19 cellular contexts compared by ENCODE assay signal in the genomic region with DNA sequence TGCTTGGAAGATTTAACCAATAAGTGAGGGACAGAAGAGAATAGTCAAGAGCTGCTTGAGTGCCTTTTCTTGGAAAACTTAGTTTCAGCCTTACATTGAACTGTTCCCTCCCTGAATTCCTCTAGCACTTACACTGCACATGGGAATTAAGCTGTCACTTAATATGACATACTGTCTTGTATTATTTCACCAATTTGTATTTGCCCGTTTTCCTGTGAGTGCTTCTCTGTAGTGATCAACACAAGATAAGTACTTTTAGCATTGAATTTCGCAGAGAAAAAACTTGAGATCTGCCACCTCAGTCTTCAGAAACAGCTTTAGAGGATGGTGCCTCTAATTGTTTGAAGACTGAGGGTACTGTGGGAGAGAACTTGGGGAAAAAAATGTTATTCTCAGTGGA. TPM values are rescaled to one million over a fixed set of nuclear protein-coding genes. Genes with fewer than 3 reads are reported as not detected.
A peak's percentile ranks its signal among the peaks of the same experiment; 100 is the strongest.
DNase-seq lines count a peak whose midpoint lies in the region; ATAC-seq and TF ChIP-seq lines count a peak whose summit lies in the region.
"Had no signal": no experiment of that assay in that cellular context is flagged by ENCODE, and none has a peak within 500 bp of the region (broad histone marks: within the 10 kb centered on the region; RNA-seq: fewer than 3 reads in every experiment).

No MANE protein-coding gene starts in this region.

- POLR2A ChIA-PET in CD8-positive, alpha-beta memory T cell (lab: Charles Lee) = interaction anchor here (0.6 to 0.7 kb wide), 2 partner anchors 29 to 1230 kb away, joined by 3 to 4 read pairs; no protein-coding TSS in a partner anchor

- H3K4me1 ChIP-seq in DND-41 (ENCODE audit: insufficient read depth, low read length) = peaks cover 43% of the 10 kb centered on the region
- H3K4me1 ChIP-seq in CD8-positive, alpha-beta memory T cell (ENCODE audit: insufficient read depth, low read length) = peaks cover 22% of the 10 kb centered on the region
- peaks cover 9% of the 10 kb centered on the region for H3K4me1 ChIP-seq in hepatocyte (ENCODE audit: insufficient read depth)

- H3K4me2 ChIP-seq in DND-41 (ENCODE audit: insufficient read depth, low read length) = peak overlapping the region; percentile 31; the same call in 1 of the 2 replicates
- peak overlapping the region; percentile 78 for H3K4me2 ChIP-seq in SU-DHL-6 (ENCODE audit: low read depth, low read length, poor library complexity, severe bottlenecking)
- H3K4me2 ChIP-seq in hepatocyte = no peak overlapping the region

- H3K27ac Mint-ChIP-seq in IgD-negative memory B cell = peak overlapping the region in 2 of 3 donors; percentile 71 to 84
- no peak overlapping the region for H3K27ac Mint-ChIP-seq in neural crest cell (ENCODE audit: unreplicated experiment)
- H3K27ac Mint-ChIP-seq in CD8-positive, alpha-beta memory T cell = no peak overlapping the region
- H3K27ac Mint-ChIP-seq in mesothelial cell of epicardium = no peak overlapping the region

- no peak for ATAC-seq in DND-41 (ENCODE audit: insufficient read depth, low read depth)
- ATAC-seq: left lobe of liver; naive thymus-derived CD4-positive, alpha-beta T cell; PC-3 had no signal

- no peaks in the 10 kb centered on the region for H3K9me3 Mint-ChIP-seq in IgD-negative memory B cell
- no peaks in the 10 kb centered on the region for H3K9me3 Mint-ChIP-seq in neural crest cell
- H3K9me3 Mint-ChIP-seq in CD8-positive, alpha-beta memory T cell = no peaks in the 10 kb centered on the region
- H3K9me3 Mint-ChIP-seq in mesothelial cell of epicardium = no peaks in the 10 kb centered on the region

- H3K36me3 ChIP-seq in DND-41 (ENCODE audit: insufficient read depth, low read length) (peaks cover 38% of the 10 kb centered on the region), SU-DHL-6 (ENCODE audit: low read length) (peaks cover 6% of the 10 kb centered on the region; the same call in 1 of the 2 replicates), hepatocyte (replicated peaks; ENCODE audit: insufficient read depth, low read depth) (no peaks in the 10 kb centered on the region)
- H3K36me3 ChIP-seq in CD8-positive, alpha-beta memory T cell (ENCODE audit: insufficient read depth, low read length) = no peaks in the 10 kb centered on the region
- H3K36me3 ChIP-seq: transverse colon had no signal

- no peak for DNase-seq in DND-41
- no peak for DNase-seq in neural crest cell (ENCODE audit: low read depth, low spot score)
- no peak for DNase-seq in CD8-positive, alpha-beta memory T cell
- DNase-seq in hepatocyte (ENCODE audit: low spot score) = no peak
- no peak for DNase-seq in mesothelial cell of epicardium (ENCODE audit: low spot score in 2 of 2, unreplicated experiment in 2 of 2)
- DNase-seq: activated CD4-positive, alpha-beta T cell treated with anti-CD3 and anti-CD28 coated beads for 4 hours; activated gamma-delta T cell treated with Interleukin-2 at 50 U/mL for 16 hours; naive thymus-derived CD4-positive, alpha-beta T cell; NCI-H1105 treated with DMSO at 0.1 percent for 48 hours; NCI-H1930; NCI-H345; NCI-H774; occipital lobe; PC-3; transverse colon had no signal

- peaks cover 16% of the 10 kb centered on the region for H3K36me3 Mint-ChIP-seq in IgD-negative memory B cell
- H3K36me3 Mint-ChIP-seq in neural crest cell (ENCODE audit: low read depth) = peaks cover 2% of the 10 kb centered on the region
- H3K36me3 Mint-ChIP-seq in CD8-positive, alpha-beta memory T cell = peaks cover 3 to 70% (median 12%) of the 10 kb centered on the region in 3 donors
- peaks cover 16% of the 10 kb centered on the region for H3K36me3 Mint-ChIP-seq in mesothelial cell of epicardium

- CTCF ChIA-PET in CD8-positive, alpha-beta memory T cell (lab: Charles Lee) = no interaction called here

- H3K4me3 Mint-ChIP-seq in IgD-negative memory B cell = peak overlapping the region in 3 of 4 donors; percentile 48 to 79 (median 76)
- H3K4me3 Mint-ChIP-seq in neural crest cell = peak overlapping the region; percentile 14
- peak overlapping the region in 1 of 7 donors; percentile 46 for H3K4me3 Mint-ChIP-seq in CD8-positive, alpha-beta memory T cell
- no peak overlapping the region for H3K4me3 Mint-ChIP-seq in mesothelial cell of epicardium

- WGBS in hepatocyte (ENCODE audit: low lambda C conversion rate, missing lambda C conversion rate) = 75% methylated on average over 2 of the region's 2 CpGs

- H3K9me2 ChIP-seq in SU-DHL-6 (replicated peaks; ENCODE audit: insufficient read depth, low read length) (no peaks in the 10 kb centered on the region), hepatocyte (replicated peaks; ENCODE audit: insufficient read depth) (no peaks in the 10 kb centered on the region)

- H3F3A ChIP-seq in SU-DHL-6 (ENCODE audit: insufficient read depth) = no peaks in the 10 kb centered on the region

- H4K20me1 ChIP-seq in DND-41 (ENCODE audit: insufficient read depth, low read length) (peaks cover 42% of the 10 kb centered on the region), SU-DHL-6 (ENCODE audit: low read depth, low read length) (peaks cover 22% of the 10 kb centered on the region), hepatocyte (ENCODE audit: insufficient read depth, poor library complexity, severe bottlenecking) (peaks cover 41% of the 10 kb centered on the region)

- H3K27me3 ChIP-seq in DND-41 (ENCODE audit: insufficient read depth, low read length, poor library complexity) (no peaks in the 10 kb centered on the region), SU-DHL-6 (ENCODE audit: low read length) (no peaks in the 10 kb centered on the region), hepatocyte (no peaks in the 10 kb centered on the region)
- no peaks in the 10 kb centered on the region for H3K27me3 ChIP-seq in CD8-positive, alpha-beta memory T cell (ENCODE audit: insufficient read depth, low read length, poor library complexity, severe bottlenecking)
- H3K27me3 ChIP-seq: transverse colon had no signal

- H3K4me1 Mint-ChIP-seq in IgD-negative memory B cell (peaks cover 63 to 68% (median 66%) of the 10 kb centered on the region in 3 donors), neural crest cell (peaks cover 42% of the 10 kb centered on the region), mesothelial cell of epicardium (peaks cover 29% of the 10 kb centered on the region)
- peaks cover 75 to 97% (median 94%) of the 10 kb centered on the region in 3 donors for H3K4me1 Mint-ChIP-seq in CD8-positive, alpha-beta memory T cell

- H3K9me3 ChIP-seq in DND-41 (ENCODE audit: insufficient read depth, low read length, severe bottlenecking) (no peaks in the 10 kb centered on the region), SU-DHL-6 (ENCODE audit: insufficient read depth, low read length) (no peaks in the 10 kb centered on the region), hepatocyte (ENCODE audit: low read depth) (no peaks in the 10 kb centered on the region)
- no peaks in the 10 kb centered on the region for H3K9me3 ChIP-seq in CD8-positive, alpha-beta memory T cell (ENCODE audit: low read length)
- H3K9me3 ChIP-seq: transverse colon had no signal

- H3K27ac ChIP-seq in DND-41 (ENCODE audit: low read length) (no peak overlapping the region), SU-DHL-6 (ENCODE audit: low read depth, low read length) (no peak overlapping the region), hepatocyte (no peak overlapping the region)
- H3K27ac ChIP-seq in CD8-positive, alpha-beta memory T cell (ENCODE audit: low read depth, low read length) = no peak overlapping the region
- H3K27ac ChIP-seq: C4-2B had no signal

- TF ChIP-seq CTCF in DND-41 (IDR thresholded peaks at IDR 0.05; ENCODE audit: borderline replicate concordance, extremely low read depth, low read length, poor library complexity, severe bottlenecking) (no peak), SU-DHL-6 (IDR thresholded peaks at IDR 0.05; ENCODE audit: insufficient read depth, low read length, poor library complexity, severe bottlenecking) (no peak), neural crest cell (conservative IDR thresholded peaks at IDR 0.05) (no peak), hepatocyte (IDR thresholded peaks at IDR 0.05; ENCODE audit: poor library complexity) (no peak), mesothelial cell of epicardium (IDR thresholded peaks at IDR 0.05; ENCODE audit: unreplicated experiment) (no peak)

- H3K9ac ChIP-seq in DND-41 (ENCODE audit: low read depth, low read length) = no peak overlapping the region
- H3K9ac ChIP-seq in SU-DHL-6 (ENCODE audit: low read length) = no peak overlapping the region

- H3K79me2 ChIP-seq in DND-41 (ENCODE audit: insufficient read depth, low read length) (peaks cover 97% of the 10 kb centered on the region), SU-DHL-6 (ENCODE audit: insufficient read depth, low read length) (peaks cover 96% of the 10 kb centered on the region), hepatocyte (peaks cover 86% of the 10 kb centered on the region)

- H3K4me3 ChIP-seq in DND-41 (ENCODE audit: low read depth in 1 of 2, low read length in 2 of 2) = no peak overlapping the region
- H3K4me3 ChIP-seq in SU-DHL-6 (ENCODE audit: insufficient read depth, low read length, poor library complexity, severe bottlenecking) = no peak overlapping the region
- H3K4me3 ChIP-seq in CD8-positive, alpha-beta memory T cell (ENCODE audit: low read length) = no peak overlapping the region
- no peak overlapping the region for H3K4me3 ChIP-seq in hepatocyte
- H3K4me3 ChIP-seq: transverse colon had no signal

- H2AFZ ChIP-seq in DND-41 (ENCODE audit: low read depth, low read length) (no peak overlapping the region), SU-DHL-6 (ENCODE audit: low read depth, low read length, severe bottlenecking) (no peak overlapping the region), hepatocyte (no peak overlapping the region)

- H3K27me3 Mint-ChIP-seq in IgD-negative memory B cell (no peaks in the 10 kb centered on the region), neural crest cell (ENCODE audit: low read depth) (no peaks in the 10 kb centered on the region), mesothelial cell of epicardium (ENCODE audit: low read depth) (no peaks in the 10 kb centered on the region)
- no peaks in the 10 kb centered on the region for H3K27me3 Mint-ChIP-seq in CD8-positive, alpha-beta memory T cell
- H3K27me3 Mint-ChIP-seq: naive thymus-derived CD4-positive, alpha-beta T cell had no signal

RNA-seq across cellular contexts. Expression of gene SPCS2, which starts 3.7 kb away (rescaled TPM):
- 322 TPM for polyA plus RNA-seq in IgD-negative memory B cell
- 186 and 197 TPM in 2 replicates for total RNA-seq in neural crest cell
- 100 to 1,000 TPM; 150 to 151 TPM for total RNA-seq in CD8-positive, alpha-beta memory T cell
- 273 TPM for polyA plus RNA-seq in CD8-positive, alpha-beta memory T cell
- 51.0 and 73.7 TPM in 2 replicates for total RNA-seq in hepatocyte
- 428 and 451 TPM in 2 replicates for polyA plus RNA-seq in hepatocyte
- total RNA-seq in mesothelial cell of epicardium = 101 to 119 TPM (median 106 TPM) in 3 replicates

RNA-seq across cellular contexts. Expression of gene XRRA1, which starts 3.9 kb away (rescaled TPM):
- polyA plus RNA-seq in IgD-negative memory B cell (4.8 TPM), hepatocyte (4.9 and 13.0 TPM in 2 replicates)
- total RNA-seq in neural crest cell (5.6 and 8.3 TPM in 2 replicates), hepatocyte (5.7 and 7.3 TPM in 2 replicates), mesothelial cell of epicardium (11.9 to 12.8 TPM (median 12.3 TPM) in 3 replicates)
- total RNA-seq in CD8-positive, alpha-beta memory T cell = 10 to 100 TPM; 28.4 to 32.9 TPM
- polyA plus RNA-seq in CD8-positive, alpha-beta memory T cell = 7.1 TPM

RNA-seq across cellular contexts. Expression of gene NEU3, which starts 36.0 kb away (rescaled TPM):
- 0.89 TPM for polyA plus RNA-seq in IgD-negative memory B cell
- 11.3 and 12.7 TPM in 2 replicates for total RNA-seq in neural crest cell
- total RNA-seq in CD8-positive, alpha-beta memory T cell = 10 to 100 TPM; 12.7 TPM
- polyA plus RNA-seq in CD8-positive, alpha-beta memory T cell = 2.1 TPM
- total RNA-seq in hepatocyte = 11.7 and 12.4 TPM in 2 replicates
- polyA plus RNA-seq in hepatocyte = 4.3 and 5.1 TPM in 2 replicates
- total RNA-seq in mesothelial cell of epicardium = 12.0 to 13.6 TPM (median 12.9 TPM) in 3 replicates

Comparison
In these comparisons a context has a peak if more than half of its experiments do, and no peak if none do; other contexts are left out.
1. H3K27ac Mint-ChIP-seq: peak in IgD-negative memory B cell (2 of 3); none in neural crest cell (single experiment), CD8-positive, alpha-beta memory T cell (0 of 8) and mesothelial cell of epicardium (single experiment).